Comparison of ENCODE assay signal across 26 cellular contexts in genomic region chr4:36921474-36922220, GRCh38.
"Had no signal": no experiment of that assay in that cellular context is flagged by ENCODE, and none has a peak within 500 bp of the region (broad histone marks: within the 10 kb centered on the region; RNA-seq: fewer than 3 reads in every experiment).

No MANE protein-coding gene starts in this region.

- H3K4me3 ChIP-seq: adrenal gland, SJCRH30 had no signal

- H3K9me3 ChIP-seq: adrenal gland, SJCRH30 had no signal

- H3K4me1 Mint-ChIP-seq: activated B cell treated with CpG ODN at 0.5 μM for 24 hours; activated CD4-positive, alpha-beta T cell treated with anti-CD3 and anti-CD28 coated beads, Interleukin-2, amount 10 ng/mL, durations not matched to agents 24 days and 14 days; activated naive CD8-positive, alpha-beta T cell treated with anti-CD3 and anti-CD28 coated beads, Interleukin-2, amount 10 ng/mL, durations not matched to agents 7 days and 5 days; activated T-helper 17 cell treated with anti-CD3 and anti-CD28 coated beads, Interleukin-2, amount 50 U/mL, for 72 hours; T-helper 17 cell had no signal

- H3K9me3 Mint-ChIP-seq: activated B cell treated with CpG ODN at 0.5 μM for 24 hours; activated CD4-positive, alpha-beta T cell treated with anti-CD3 and anti-CD28 coated beads, Interleukin-2, amount 10 ng/mL, durations not matched to agents 24 days and 14 days; activated naive CD8-positive, alpha-beta T cell treated with anti-CD3 and anti-CD28 coated beads, Interleukin-2, amount 10 ng/mL, durations not matched to agents 7 days and 5 days; activated T-helper 17 cell treated with anti-CD3 and anti-CD28 coated beads, Interleukin-2, amount 50 U/mL, for 72 hours had no signal

- H3K4me3 Mint-ChIP-seq: activated B cell treated with CpG ODN at 0.5 μM for 24 hours; activated CD4-positive, alpha-beta T cell treated with anti-CD3 and anti-CD28 coated beads, Interleukin-2, amount 10 ng/mL, durations not matched to agents 24 days and 14 days; activated naive CD8-positive, alpha-beta T cell treated with anti-CD3 and anti-CD28 coated beads, Interleukin-2, amount 10 ng/mL, durations not matched to agents 7 days and 5 days; activated T-helper 17 cell treated with anti-CD3 and anti-CD28 coated beads, Interleukin-2, amount 50 U/mL, for 72 hours; IgD-negative memory B cell; T-helper 17 cell had no signal

- H3K27me3 ChIP-seq: adrenal gland, SJCRH30 had no signal

- H3K27ac ChIP-seq: adrenal gland, SJCRH30 had no signal

- H3K27me3 Mint-ChIP-seq: activated B cell treated with CpG ODN at 0.5 μM for 24 hours; activated CD4-positive, alpha-beta T cell treated with anti-CD3 and anti-CD28 coated beads, Interleukin-2, amount 10 ng/mL, durations not matched to agents 24 days and 14 days; activated naive CD8-positive, alpha-beta T cell treated with anti-CD3 and anti-CD28 coated beads, Interleukin-2, amount 10 ng/mL, durations not matched to agents 7 days and 5 days; activated T-helper 17 cell treated with anti-CD3 and anti-CD28 coated beads, Interleukin-2, amount 50 U/mL, for 72 hours; IgD-negative memory B cell; T-helper 17 cell had no signal

- H3K4me1 ChIP-seq: adrenal gland, SJCRH30 had no signal

- H3K36me3 ChIP-seq: adrenal gland, SJCRH30 had no signal

- H3K27ac Mint-ChIP-seq: activated B cell treated with CpG ODN at 0.5 μM for 24 hours; activated CD4-positive, alpha-beta T cell treated with anti-CD3 and anti-CD28 coated beads, Interleukin-2, amount 10 ng/mL, durations not matched to agents 24 days and 14 days; activated naive CD8-positive, alpha-beta T cell treated with anti-CD3 and anti-CD28 coated beads, Interleukin-2, amount 10 ng/mL, durations not matched to agents 7 days and 5 days; activated T-helper 17 cell treated with anti-CD3 and anti-CD28 coated beads, Interleukin-2, amount 50 U/mL, for 72 hours; IgD-negative memory B cell; T-helper 17 cell had no signal

- H3K36me3 Mint-ChIP-seq: activated naive CD8-positive, alpha-beta T cell treated with anti-CD3 and anti-CD28 coated beads, Interleukin-2, amount 10 ng/mL, durations not matched to agents 7 days and 5 days; IgD-negative memory B cell had no signal

- DNase-seq: activated B cell treated with CpG ODN at 0.5 μM for 24 hours; activated CD4-positive, alpha-beta T cell treated with anti-CD3 and anti-CD28 coated beads for 1 hour; activated CD4-positive, alpha-beta T cell treated with anti-CD3 and anti-CD28 coated beads, Interleukin-2, amount 10 ng/mL, durations not matched to agents 24 days and 14 days; activated CD4-positive, alpha-beta T cell treated with anti-CD3 and anti-CD28 coated beads, Interleukin-2, amount 50 U/mL, for 48 hours; activated CD8-positive, alpha-beta memory T cell treated with anti-CD3 and anti-CD28 coated beads for 24 hours; activated gamma-delta T cell treated with Interleukin-2 at 50 U/mL for 16 hours; activated naive CD4-positive, alpha-beta T cell treated with anti-CD3 and anti-CD28 coated beads, Interleukin-2, amount 50 U/mL, for 16 hours; activated naive CD8-positive, alpha-beta T cell treated with anti-CD3 and anti-CD28 coated beads, Interleukin-2, amount 10 ng/mL, durations not matched to agents 7 days and 5 days; activated T-cell treated with anti-CD3 and anti-CD28 coated beads for 4 hours; activated T-cell treated with anti-CD3 and anti-CD28 coated beads, Interleukin-2, amount 50 U/mL, for 48 hours; adrenal gland; anterior cingulate cortex; central memory CD4-positive, alpha-beta T cell; KG1; NCI-H1092; NCI-H1417; NCI-H1930; NCI-H2171; NCI-H226; NCI-H526; SJCRH30; T-helper 17 cell; T-helper 9 cell had no signal

- ATAC-seq: activated T-helper 17 cell treated with anti-CD3 and anti-CD28 coated beads, Interleukin-2, amount 50 U/mL, for 72 hours; Right ventricle myocardium inferior; T-helper 17 cell had no signal
